ENCODE assay signal across 21 cellular contexts in the genomic region with DNA sequence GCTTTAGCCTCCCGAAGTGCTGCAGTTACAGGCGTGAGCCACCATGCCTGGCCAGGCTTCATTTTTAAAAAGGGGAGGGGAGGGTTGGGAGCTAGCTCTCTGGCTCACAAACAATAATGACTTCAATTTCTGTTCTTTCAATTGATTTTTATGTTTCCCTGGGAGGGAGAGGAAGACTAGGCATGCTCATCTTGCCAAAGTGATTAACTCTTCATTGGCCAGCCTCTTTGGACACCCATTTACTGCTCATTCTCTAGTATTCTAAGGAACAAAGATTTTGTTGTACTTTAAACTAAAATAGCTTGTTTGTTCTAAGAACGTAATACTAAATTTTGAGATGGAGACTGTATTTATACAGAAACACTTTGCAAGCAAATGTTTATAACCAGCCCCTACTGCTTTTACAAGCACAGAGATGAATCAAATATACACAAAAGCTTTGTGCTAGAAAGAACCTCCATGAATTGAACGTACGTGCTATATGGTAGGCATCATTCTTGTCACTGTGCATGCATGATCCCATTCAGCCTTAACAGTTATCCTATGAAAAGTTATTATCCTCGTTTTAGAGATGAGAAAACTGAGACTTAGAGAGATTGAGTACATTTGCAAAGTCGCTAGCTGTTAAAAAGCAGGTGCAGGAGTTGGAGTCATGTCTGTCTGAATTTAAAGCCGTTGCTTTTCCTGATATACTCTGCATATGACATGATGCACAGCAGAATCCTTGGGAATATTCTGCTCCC. TPM values are rescaled to one million over a fixed set of nuclear protein-coding genes. Genes with fewer than 3 reads are reported as not detected.
DNase-seq lines count a peak whose midpoint lies in the region; ATAC-seq, FAIRE-seq and TF ChIP-seq lines count a peak whose summit lies in the region.
"Had no signal": no experiment of that assay in that cellular context is flagged by ENCODE, and none has a peak within 500 bp of the region (broad histone marks: within the 10 kb centered on the region; RNA-seq: fewer than 3 reads in every experiment).

No MANE protein-coding gene starts in this region.

- peaks cover 4% of the 10 kb centered on the region for H4K20me1 ChIP-seq in astrocyte (ENCODE audit: insufficient read depth, low read length)
- H4K20me1 ChIP-seq in OCI-LY7 (ENCODE audit: insufficient read depth, low read length) = no peaks in the 10 kb centered on the region

- CTCF ChIA-PET in OCI-LY7 (lab: Charles Lee; ENCODE audit: unreplicated experiment) = no interaction called here

- peaks cover 13% of the 10 kb centered on the region for H3K4me1 ChIP-seq in astrocyte (ENCODE audit: insufficient read depth, low read length)
- H3K4me1 ChIP-seq in OCI-LY7 (ENCODE audit: insufficient read depth, low read length, poor library complexity, severe bottlenecking) = peaks cover 14% of the 10 kb centered on the region

- H3K36me3 Mint-ChIP-seq in astrocyte (ENCODE audit: low read depth, unreplicated experiment) = no peaks in the 10 kb centered on the region

- intact Hi-C loops in OCI-LY7 (cut with micrococcal nuclease; ENCODE audit: unreplicated experiment) = no loop called here

- H3K27ac ChIP-seq in astrocyte (ENCODE audit: low read depth, low read length) (no peak overlapping the region), substantia nigra (ENCODE audit: low read depth, low read length, poor library complexity, severe bottlenecking) (peak overlapping the region; percentile 80), OCI-LY7 (ENCODE audit: low read depth, low read length, poor library complexity, severe bottlenecking) (no peak overlapping the region)
- H3K27ac ChIP-seq: C4-2B had no signal

- POLR2A ChIA-PET in OCI-LY7 (lab: Charles Lee) = interaction anchor here (0.7 to 0.9 kb wide), 2 partner anchors 14 to 742 kb away, joined by 3 to 4 read pairs; no protein-coding TSS in a partner anchor

- no peak for TF ChIP-seq CTCF in astrocyte (IDR thresholded peaks at IDR 0.05; ENCODE audit: insufficient read depth, low read depth, low read length)
- TF ChIP-seq CTCF in OCI-LY7 (conservative IDR thresholded peaks at IDR 0.05; ENCODE audit: low read length) = no peak

- H3K36me3 ChIP-seq in astrocyte (ENCODE audit: insufficient read depth, low read length) (no peaks in the 10 kb centered on the region), OCI-LY7 (ENCODE audit: insufficient read depth, low read length) (no peaks in the 10 kb centered on the region)

- no peak overlapping the region for H2AFZ ChIP-seq in astrocyte (ENCODE audit: low read depth, low read length)
- no peak overlapping the region for H2AFZ ChIP-seq in OCI-LY7 (ENCODE audit: low read length)
- H2AFZ ChIP-seq: GM23338 had no signal

- no peaks in the 10 kb centered on the region for H3K79me2 ChIP-seq in astrocyte (ENCODE audit: insufficient read depth, low read length)
- no peaks in the 10 kb centered on the region for H3K79me2 ChIP-seq in OCI-LY7 (ENCODE audit: insufficient read depth, low read depth, low read length)

- no TSS peak for BruUV-seq in OCI-LY7 (replicated peaks; lab: Mats Ljungman, UMichigan)

- FAIRE-seq in astrocyte (lab: Jason Lieb, UNC) = peak; percentile 85
- FAIRE-seq: G401.6, HTR-8/SVneo had no signal

- no peaks in the 10 kb centered on the region for H3K9me2 ChIP-seq in OCI-LY7 (ENCODE audit: insufficient read depth, low read length)

- H3K4me3 ChIP-seq in astrocyte (ENCODE audit: insufficient read depth, low read depth, low read length) (no peak overlapping the region), OCI-LY7 (ENCODE audit: low read depth, low read length, poor library complexity, severe bottlenecking) (no peak overlapping the region)
- H3K4me3 ChIP-seq: GM23338 had no signal

- H3K27me3 Mint-ChIP-seq in astrocyte (ENCODE audit: low read depth, unreplicated experiment) = no peaks in the 10 kb centered on the region

- no peak for ATAC-seq in GM18870 (IDR thresholded peaks at IDR 0.05; ENCODE audit: unreplicated experiment)
- ATAC-seq: GM23338 had no signal

- no peak overlapping the region for H3K27ac Mint-ChIP-seq in astrocyte (ENCODE audit: unreplicated experiment)
- H3K27ac Mint-ChIP-seq: GM23338, IgD-negative memory B cell had no signal

- peaks cover 7% of the 10 kb centered on the region for H3K27me3 ChIP-seq in astrocyte (ENCODE audit: insufficient read depth, low read length)

- no peak overlapping the region for H3K9ac ChIP-seq in astrocyte (ENCODE audit: low read length)

- DNase-seq in NCI-H446 treated with DMSO at 0.1 percent for 48 hours (lab: John Stamatoyannopoulos, UW) (peak; percentile 9), astrocyte (ENCODE audit: low read depth) (no peak), inferior parietal cortex (ENCODE audit: extremely low spot score) (peak; percentile 53), substantia nigra (lab: John Stamatoyannopoulos, UW) (peak in 1 of 49 donors; percentile 25), NCI-H1417 (lab: John Stamatoyannopoulos, UW) (no peak), OCI-LY7 (ENCODE audit: low spot score) (no peak)
- DNase-seq: AML-193, DMS 273 treated with DMSO at 0.1 percent for 48 hours, Karpas-422, NCI-H1048, NCI-H1436 treated with DMSO at 0.1 percent for 48 hours, NCI-H2029 treated with DMSO at 0.1 percent for 48 hours, NCI-H510A, NCI-H748 treated with DMSO at 0.1 percent for 48 hours, SHP77 had no signal

- peaks cover 16% of the 10 kb centered on the region for H3K4me1 Mint-ChIP-seq in astrocyte (ENCODE audit: low read depth, unreplicated experiment)

- H3K4me3 Mint-ChIP-seq in astrocyte (ENCODE audit: unreplicated experiment) = no peak overlapping the region
- H3K4me3 Mint-ChIP-seq: GM23338, IgD-negative memory B cell had no signal

- H3K9me3 ChIP-seq in astrocyte (ENCODE audit: insufficient read depth, low read depth, low read length) = no peaks in the 10 kb centered on the region
- no peaks in the 10 kb centered on the region for H3K9me3 ChIP-seq in OCI-LY7 (ENCODE audit: low read length)

- H3K4me2 ChIP-seq in astrocyte (ENCODE audit: low read length) (peak overlapping the region; percentile 4), OCI-LY7 (ENCODE audit: low read length) (no peak overlapping the region)
- H3K4me2 ChIP-seq: GM23338 had no signal

- peaks cover 2% of the 10 kb centered on the region for H3K9me3 Mint-ChIP-seq in astrocyte (ENCODE audit: unreplicated experiment)

RNA-seq across cellular contexts. Expression of gene TRIM2, which starts 43.2 kb away (rescaled TPM):
- total RNA-seq in astrocyte (46.4 and 51.8 TPM in 2 replicates), OCI-LY7 (2022) (0.29 TPM in 1 of 2 replicates, not detected in the other)
- 0.06 and 0.46 TPM in 2 replicates for total RNA-seq in OCI-LY7 (2014; rRNA removed; shearing (Covaris generic))

Comparison
In these comparisons a context has a peak if more than half of its experiments do, and no peak if none do; other contexts are left out.
1. DNase-seq: peak in NCI-H446 treated with DMSO at 0.1 percent for 48 hours (single experiment) and inferior parietal cortex (single experiment); none in astrocyte (single experiment), NCI-H1417 (0 of 3) and OCI-LY7 (single experiment).
2. RNA of gene TRIM2, which starts 43.2 kb away (total RNA-seq): 46.4 to 51.8 TPM in astrocyte; 0.06 to 0.46 TPM in OCI-LY7; every median in the first group is over 10 times any median in the second.